In the genomic region with DNA sequence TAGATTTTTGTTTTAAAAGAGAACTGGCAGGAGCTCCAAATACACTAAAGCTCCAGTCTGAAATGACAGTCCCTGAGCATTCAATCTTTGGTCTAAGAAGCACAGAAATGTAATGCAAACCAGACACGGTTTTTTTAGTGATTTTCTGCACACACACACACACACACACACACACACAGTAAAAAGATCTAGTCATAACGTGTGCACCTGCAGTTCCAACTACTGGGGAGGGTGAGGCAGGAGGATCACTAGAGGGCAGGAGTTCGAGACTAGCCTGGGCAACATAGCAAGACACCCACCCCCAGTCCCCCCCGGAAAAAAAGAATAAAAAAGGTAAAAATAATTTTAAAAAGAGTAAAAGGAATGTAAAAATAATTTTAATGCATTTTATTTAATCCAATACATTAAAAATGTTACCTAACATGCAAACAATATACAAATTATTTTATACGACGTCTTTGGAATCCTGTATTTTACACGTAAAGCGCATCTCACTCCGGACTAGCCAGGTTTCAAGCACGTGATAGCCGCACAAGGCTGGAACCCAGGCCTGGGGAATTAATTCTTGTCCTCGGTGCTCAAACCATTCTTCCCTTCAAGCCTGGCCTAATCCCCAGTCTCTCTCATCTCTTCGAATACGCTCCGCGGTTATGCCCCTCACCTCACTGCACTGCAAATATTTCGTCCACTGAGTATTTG, we compare ENCODE assay signal across 8 cellular contexts. TPM values are rescaled to one million over a fixed set of nuclear protein-coding genes. Genes with fewer than 3 reads are reported as not detected.
A peak's percentile ranks its signal among the peaks of the same experiment; 100 is the strongest.
DNase-seq lines count a peak whose midpoint lies in the region; ATAC-seq, FAIRE-seq and TF ChIP-seq lines count a peak whose summit lies in the region.

No MANE protein-coding gene starts in this region.

- H3K4me1 ChIP-seq in H1 (replicated peaks in 1 of 4; ENCODE audit: control insufficient read depth in 3 of 4, insufficient read depth in 4 of 4, low read length in 3 of 4) (peaks cover 0 to 4% (median 0%) of the 10 kb centered on the region in 4 experiments; a peak in 4 of 7 replicates), osteoblast (ENCODE audit: insufficient read depth, low read length) (peaks cover 27% of the 10 kb centered on the region)

- peaks cover 5% of the 10 kb centered on the region; the same call in 1 of the 2 replicates for H3K79me1 ChIP-seq in H1 (ENCODE audit: low read depth, low read length)

- H2BK20ac ChIP-seq in H1 (ENCODE audit: low read length): no peak overlapping the region

- peaks cover 7% of the 10 kb centered on the region for H3K23me2 ChIP-seq in H1 (ENCODE audit: low read depth, low read length)

- TF ChIP-seq RAD21 in H1 (IDR thresholded peaks at IDR 0.05 in 1 of 2, conservative IDR thresholded peaks at IDR 0.05 in 1 of 2; ENCODE audit: low read depth in 2 of 2, low read length in 2 of 2): no peak

- POLR2A ChIA-PET in H1 (lab: Charles Lee; ENCODE audit: partially characterized antibody): interaction anchor here (0.7 to 3.0 kb wide), 27 partner anchors 8 to 343 kb away, joined by 3 to 41 read pairs (median 4); no protein-coding TSS in a partner anchor

- H3K27me3 ChIP-seq in GM06990 (replicated peaks; ENCODE audit: control insufficient read depth, insufficient read depth, low read length) (no peaks in the 10 kb centered on the region), H1 (replicated peaks in 1 of 4; ENCODE audit: control insufficient read depth in 3 of 4, extremely low read depth in 1 of 4, insufficient read depth in 3 of 4, low read length in 3 of 4) (no peaks in the 10 kb centered on the region), osteoblast (ENCODE audit: insufficient read depth, low read length) (no peaks in the 10 kb centered on the region)

- H3K14ac ChIP-seq in H1 (ENCODE audit: insufficient read length): no peak overlapping the region

- H3K23ac ChIP-seq in H1 (ENCODE audit: insufficient read length): no peak overlapping the region

- no peak overlapping the region for H2BK15ac ChIP-seq in H1 (ENCODE audit: low read length)

- H2BK5ac ChIP-seq in H1 (ENCODE audit: low read depth, low read length): peak overlapping the region; percentile 92

- H4K91ac ChIP-seq in H1 (replicated peaks; ENCODE audit: insufficient read length, low read length): peak overlapping the region; percentile 83

- H3K36me3 ChIP-seq in GM06990 (ENCODE audit: control insufficient read depth, insufficient read depth, low read length): peaks cover 5% of the 10 kb centered on the region; the same call in 1 of the 2 replicates
- peaks cover 0 to 9% (median 3%) of the 10 kb centered on the region in 4 experiments; a peak in 2 of 8 replicates for H3K36me3 ChIP-seq in H1 (ENCODE audit: control insufficient read depth in 2 of 4, insufficient read depth in 4 of 4, low read length in 3 of 4)
- no peaks in the 10 kb centered on the region for H3K36me3 ChIP-seq in osteoblast (ENCODE audit: insufficient read depth, low read length)

- H2BK120ac ChIP-seq in H1 (replicated peaks; ENCODE audit: low read depth, low read length): no peak overlapping the region

- H3K4me3 ChIP-seq in GM06990 (replicated peaks; ENCODE audit: low read depth, low read length) (peak overlapping the region; percentile 99), H1 (ENCODE audit: extremely low read depth in 1 of 4, insufficient read depth in 2 of 4, low read depth in 3 of 4, low read length in 4 of 4) (peak overlapping the region; percentile 85 to 98 (median 92)), osteoblast (ENCODE audit: insufficient read depth, low read length) (peak overlapping the region; percentile 100)

- H3K4ac ChIP-seq in H1 (replicated peaks; ENCODE audit: insufficient read length, low read depth, low read length): peak overlapping the region; percentile 85

- TF ChIP-seq EP300 in H1 (IDR thresholded peaks at IDR 0.05; ENCODE audit: borderline replicate concordance in 1 of 2, low read depth in 2 of 2, low read length in 2 of 2): no peak

- H2AK5ac ChIP-seq in H1 (ENCODE audit: low read depth, low read length): no peak overlapping the region; the same call in 1 of the 2 replicates

- H3K18ac ChIP-seq in H1 (ENCODE audit: extremely low read depth, low read length): peak overlapping the region; percentile 92; the same call in 1 of the 2 replicates

- H4K20me1 ChIP-seq in H1 (replicated peaks in 1 of 2; ENCODE audit: control insufficient read depth in 1 of 2, insufficient read depth in 2 of 2, low read length in 2 of 2) (peaks cover 0 to 2% of the 10 kb centered on the region in 2 experiments), osteoblast (ENCODE audit: insufficient read depth, low read length) (peaks cover 10% of the 10 kb centered on the region)

- TF ChIP-seq CTCF in GM06990 (IDR thresholded peaks at IDR 0.05; ENCODE audit: insufficient read depth, low read length, poor library complexity, severe bottlenecking) (no peak), H1 (IDR thresholded peaks at IDR 0.05; ENCODE audit: control extremely low read depth in 1 of 3, insufficient read depth in 1 of 3, low read depth in 1 of 3, low read length in 3 of 3) (no peak), osteoblast (IDR thresholded peaks at IDR 0.05; ENCODE audit: extremely low read depth, low read depth, low read length) (no peak), GM20000 (IDR thresholded peaks at IDR 0.05; ENCODE audit: extremely low read depth, missing control alignments) (no peak)

- H2AFZ ChIP-seq in H1 (ENCODE audit: low read length) (peak overlapping the region; percentile 17; the same call in 1 of the 2 replicates), osteoblast (ENCODE audit: low read length) (peak overlapping the region; percentile 95)

- TF ChIP-seq POLR2A in H1 (IDR thresholded peaks at IDR 0.05; ENCODE audit: control extremely low read depth in 1 of 2, low read depth in 2 of 2, low read length in 2 of 2): no peak

- H3K27ac ChIP-seq in H1 (ENCODE audit: low read depth, low read length) (peak overlapping the region; percentile 90), osteoblast (ENCODE audit: low read depth, low read length) (peak overlapping the region; percentile 98)

- CTCF ChIA-PET in H1 (lab: Charles Lee; ENCODE audit: partially characterized antibody): interaction anchor here (0.9 to 1.7 kb wide), 6 partner anchors 11 to 42 kb away, joined by 3 to 10 read pairs (median 4); no protein-coding TSS in a partner anchor

- no peak for DNase-seq in GM06990 (ENCODE audit: extremely low read depth, insufficient read length)
- peak; percentile 62 for DNase-seq in NCI-H748 (lab: John Stamatoyannopoulos, UW; ENCODE audit: unreplicated experiment)
- no peak for DNase-seq in H1 (ENCODE audit: low read depth in 1 of 2, low spot score in 2 of 2)
- no peak for DNase-seq in osteoblast (ENCODE audit: insufficient read length, low spot score, missing footprints)
- no peak for DNase-seq in AG20443 (ENCODE audit: low spot score)
- DNase-seq in GM20000 (ENCODE audit: low spot score): no peak
- DNase-seq in NOMO-1 treated with DMSO at 0.1 percent for 48 hours (lab: John Stamatoyannopoulos, UW; ENCODE audit: unreplicated experiment): no peak

- peak overlapping the region; percentile 46 to 97 (median 92) for H3K9ac ChIP-seq in H1 (replicated peaks in 1 of 4; ENCODE audit: extremely low read depth in 1 of 4, low read depth in 3 of 4, low read length in 3 of 4)

- peak overlapping the region; percentile 77 for H3K56ac ChIP-seq in H1 (replicated peaks; ENCODE audit: insufficient read length, low read depth, low read length)

- H4K8ac ChIP-seq in H1 (ENCODE audit: extremely low read depth, insufficient read depth, low read length): peak overlapping the region; percentile 98

- no peak for ATAC-seq in HG02981 (IDR thresholded peaks at IDR 0.05; ENCODE audit: unreplicated experiment)

- FAIRE-seq in H1 (lab: Jason Lieb, UNC): no peak

- H3K9me3 ChIP-seq in H1 (ENCODE audit: insufficient read depth in 2 of 2, low read depth in 1 of 2, low read length in 1 of 2) (peaks cover under 1 to 7% of the 10 kb centered on the region in 2 experiments; a peak in 2 of 4 replicates), osteoblast (ENCODE audit: low read depth, low read length) (no peaks in the 10 kb centered on the region)

- H3K79me2 ChIP-seq in H1 (ENCODE audit: control insufficient read depth in 1 of 2, insufficient read depth in 2 of 2, low read length in 2 of 2): peaks cover 10 to 47% of the 10 kb centered on the region in 2 experiments
- peaks cover 52% of the 10 kb centered on the region for H3K79me2 ChIP-seq in osteoblast (ENCODE audit: insufficient read depth, low read length)

- H4K5ac ChIP-seq in H1 (ENCODE audit: insufficient read length, low read depth, low read length): peak overlapping the region; percentile 96

- 12% methylated on average over 17 of the region's 17 CpGs; no CpG with 5 or more reads in 1 of the 2 experiments for WGBS in H1 (ENCODE audit: extremely low coverage in 1 of 2, insufficient coverage in 1 of 2, insufficient read length in 1 of 2, insufficient replicate concordance in 2 of 2, low coverage in 1 of 2, low lambda C conversion rate in 2 of 2, missing lambda C conversion rate in 1 of 2), 2 experiments

- H3K4me2 ChIP-seq in H1 (ENCODE audit: insufficient read depth in 1 of 2, low read depth in 2 of 2, low read length in 2 of 2): peak overlapping the region; percentile 78 to 91
- H3K4me2 ChIP-seq in osteoblast (ENCODE audit: insufficient read depth, low read length): peak overlapping the region; percentile 97

- 0 out of 2 replicates have a peak overlapping the region, but pooled peaks have one; percentile 60 for H2BK12ac ChIP-seq in H1 (ENCODE audit: low read depth, low read length)

RNA-seq across cellular contexts. Expression of a gene that starts 0.8 kb away (rescaled TPM):
- total RNA-seq in H1 (2021; fragmentation: NEBNext Ultra II Directional; extraction: Animal tissue kit (Norgen Biotek cat#: 25700)): 18.4 and 19.0 TPM in 2 replicates
- polyA plus RNA-seq in H1 (2011; rRNA removed): 11.9 and 14.0 TPM in 2 replicates
- 11.3 TPM for polyA plus RNA-seq in H1 (2011; cell fraction: cytosol; rRNA removed)
- polyA plus RNA-seq in H1 (2011; cell fraction: nucleus; rRNA removed): 11.6 TPM
- 11.4 to 14.8 TPM (median 13.5 TPM) in 4 replicates for polyA plus RNA-seq in H1 (2012, experiment 1 of 2)
- polyA plus RNA-seq in H1 (2012, experiment 2 of 2): 14.1 TPM
- polyA plus RNA-seq in H1 (2013, experiment 1 of 2): 9.6 TPM
- polyA plus RNA-seq in H1 (2013, experiment 2 of 2): 9.5 TPM
- polyA minus RNA-seq in H1 (2011; rRNA and poly(A)+ RNA removed): 10.9 and 12.5 TPM in 2 replicates
- 11.4 TPM for polyA minus RNA-seq in H1 (2011; cell fraction: cytosol; rRNA and poly(A)+ RNA removed)
- polyA minus RNA-seq in H1 (2011; cell fraction: nucleus; rRNA and poly(A)+ RNA removed): 19.0 TPM
- 17.7 and 18.9 TPM in 2 replicates for total RNA-seq in osteoblast

RNA-seq across cellular contexts. Expression of a gene that starts 23.6 kb away (rescaled TPM):
- total RNA-seq in H1 (2021; fragmentation: NEBNext Ultra II Directional; extraction: Animal tissue kit (Norgen Biotek cat#: 25700)): 59.0 TPM in 2 replicates
- 26.6 and 31.5 TPM in 2 replicates for polyA plus RNA-seq in H1 (2011; rRNA removed)
- 37.5 TPM for polyA plus RNA-seq in H1 (2011; cell fraction: cytosol; rRNA removed)
- polyA plus RNA-seq in H1 (2011; cell fraction: nucleus; rRNA removed): 33.7 TPM
- 36.8 to 41.7 TPM (median 38.9 TPM) in 4 replicates for polyA plus RNA-seq in H1 (2012, experiment 1 of 2)
- 32.8 TPM for polyA plus RNA-seq in H1 (2012, experiment 2 of 2)
- 27.6 TPM for polyA plus RNA-seq in H1 (2013, experiment 1 of 2)
- polyA plus RNA-seq in H1 (2013, experiment 2 of 2): 28.7 TPM
- polyA minus RNA-seq in H1 (2011; rRNA and poly(A)+ RNA removed): 55.9 and 58.7 TPM in 2 replicates
- polyA minus RNA-seq in H1 (2011; cell fraction: cytosol; rRNA and poly(A)+ RNA removed): 36.6 TPM
- polyA minus RNA-seq in H1 (2011; cell fraction: nucleus; rRNA and poly(A)+ RNA removed): 26.0 TPM
- 27.7 and 28.2 TPM in 2 replicates for total RNA-seq in osteoblast
